Comparison of ENCODE assay signal across 1 cellular context in genomic region chr6:18397701-18398100, GRCh38.
TF ChIP-seq lines count a peak whose summit lies in the region.

No MANE protein-coding gene starts in this region.

TF ChIP-seq in endothelial cell of umbilical vein, 7 proteins besides CTCF, POLR2A, EP300 and RAD21:
- TF ChIP-seq EZH2 (IDR thresholded peaks at IDR 0.05; ENCODE audit: borderline replicate concordance, low read depth, low read length, severe bottlenecking): no peak
- no peak for TF ChIP-seq JUN (IDR thresholded peaks at IDR 0.05; ENCODE audit: borderline replicate concordance, insufficient read depth, insufficient read length, low read depth)
- TF ChIP-seq FOS (IDR thresholded peaks at IDR 0.05; ENCODE audit: borderline replicate concordance, insufficient read depth, low read length): no peak
- no peak for TF ChIP-seq GATA2 (IDR thresholded peaks at IDR 0.05; ENCODE audit: insufficient read depth, insufficient read length, low read depth, low read length)
- TF ChIP-seq MYC (IDR thresholded peaks at IDR 0.05; ENCODE audit: low read depth, low read length): no peak
- TF ChIP-seq POLR2AphosphoS5 (IDR thresholded peaks at IDR 0.05; ENCODE audit: insufficient read depth, low read depth, low read length): no peak
- TF ChIP-seq, protein P1, sequence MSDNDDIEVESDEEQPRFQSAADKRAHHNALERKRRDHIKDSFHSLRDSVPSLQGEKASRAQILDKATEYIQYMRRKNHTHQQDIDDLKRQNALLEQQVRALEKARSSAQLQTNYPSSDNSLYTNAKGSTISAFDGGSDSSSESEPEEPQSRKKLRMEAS (IDR thresholded peaks at IDR 0.05; ENCODE audit: insufficient read depth, insufficient read length): no peak
